In the genomic region with DNA sequence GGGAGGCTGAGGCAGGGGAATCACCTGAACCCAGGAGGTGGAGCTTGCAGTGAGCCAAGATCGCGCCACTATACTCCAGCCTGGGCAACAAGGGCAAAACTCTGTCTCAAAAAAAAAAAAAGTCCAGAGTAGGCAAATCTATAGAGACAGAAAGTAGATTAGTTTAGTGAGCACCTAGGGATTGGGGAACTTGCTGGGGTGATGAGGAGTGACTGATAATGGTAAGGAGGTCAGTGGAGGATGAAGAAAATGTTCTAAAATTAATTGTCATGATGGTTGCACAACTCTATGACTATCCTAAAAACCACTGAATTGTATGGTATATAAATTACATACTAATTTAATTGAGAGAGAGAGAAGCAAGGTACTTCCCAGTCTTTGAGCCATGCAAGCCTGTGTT, we compare ENCODE assay signal across 28 cellular contexts. TPM values are rescaled to one million over a fixed set of nuclear protein-coding genes. Genes with fewer than 3 reads are reported as not detected.
"Had no signal": no experiment of that assay in that cellular context is flagged by ENCODE, and none has a peak within 500 bp of the region (broad histone marks: within the 10 kb centered on the region; RNA-seq: fewer than 3 reads in every experiment).

No MANE protein-coding gene starts in this region.

- H3K27me3 Mint-ChIP-seq: activated CD4-positive, alpha-beta T cell treated with anti-CD3 and anti-CD28 coated beads for 36 hours; activated naive CD4-positive, alpha-beta T cell treated with anti-CD3 and anti-CD28 coated beads, Interleukin-2, amount 50 U/mL, for 24 hours had no signal

- H3K36me3 Mint-ChIP-seq: activated naive CD4-positive, alpha-beta T cell treated with anti-CD3 and anti-CD28 coated beads, Interleukin-2, amount 50 U/mL, for 24 hours; activated naive CD8-positive, alpha-beta T cell treated with anti-CD3 and anti-CD28 coated beads, Interleukin-2, amount 10 ng/mL, durations not matched to agents 7 days and 5 days had no signal

- H3K4me1 ChIP-seq: ascending aorta, SJSA1 had no signal

- H3K4me3 ChIP-seq: ascending aorta, cardiac muscle cell, SJSA1 had no signal

- H3K9me3 ChIP-seq: ascending aorta, SJSA1, SK-N-SH had no signal

- DNase-seq: activated CD4-positive, alpha-beta T cell treated with anti-CD3 and anti-CD28 coated beads for 36 hours; activated CD4-positive, alpha-beta T cell treated with anti-CD3 and anti-CD28 coated beads, Interleukin-2, amount 10 ng/mL, durations not matched to agents 7 days and 5 days; activated CD4-positive, alpha-beta T cell treated with anti-CD3 and anti-CD28 coated beads, Interleukin-2, amount 50 U/mL, for 48 hours; activated CD8-positive, alpha-beta T cell treated with anti-CD3 and anti-CD28 coated beads, Interleukin-2, amount 10 ng/mL, durations not matched to agents 7 days and 5 days; activated gamma-delta T cell; activated naive CD4-positive, alpha-beta T cell treated with Interleukin-2 at 50 U/mL for 16 hours; activated naive CD8-positive, alpha-beta T cell treated with anti-CD3 and anti-CD28 coated beads, Interleukin-2, amount 10 ng/mL, durations not matched to agents 7 days and 5 days; activated T-cell treated with anti-CD3 and anti-CD28 coated beads, Interleukin-2, amount 50 U/mL, for 24 hours; MM.1S; MV-4-11; NCI-H1092; NCI-H1436 treated with DMSO at 0.1 percent for 48 hours; NCI-H2029; NCI-H524 treated with DMSO at 0.1 percent for 48 hours; SHP77 treated with DMSO at 0.1 percent for 48 hours; SK-N-SH had no signal

- H3K9me3 Mint-ChIP-seq: activated CD4-positive, alpha-beta T cell treated with anti-CD3 and anti-CD28 coated beads, Interleukin-2, amount 10 ng/mL, durations not matched to agents 7 days and 5 days; activated naive CD8-positive, alpha-beta T cell treated with anti-CD3 and anti-CD28 coated beads, Interleukin-2, amount 10 ng/mL, durations not matched to agents 7 days and 5 days; activated T-cell treated with anti-CD3 and anti-CD28 coated beads, Interleukin-2, amount 50 U/mL, for 24 hours; central memory CD8-positive, alpha-beta T cell; T-helper 1 cell treated with Interleukin-12 subunit alpha and Interleukin-12 subunit beta and Interleukin-4 antibody, amounts not matched to agents 30 μg/mL and 1 μg/mL, for 36 hours had no signal

- H3K36me3 ChIP-seq: ascending aorta, cardiac muscle cell, SJSA1 had no signal

- ATAC-seq: activated CD4-positive, alpha-beta T cell treated with anti-CD3 and anti-CD28 coated beads for 36 hours; activated CD8-positive, alpha-beta T cell treated with anti-CD3 and anti-CD28 coated beads, Interleukin-2, amount 10 ng/mL, durations not matched to agents 7 days and 5 days; Panc1 had no signal

- H3K27me3 ChIP-seq: ascending aorta, cardiac muscle cell, SJSA1 had no signal

- H3K4me3 Mint-ChIP-seq: activated CD4-positive, alpha-beta T cell treated with anti-CD3 and anti-CD28 coated beads for 36 hours; activated CD4-positive, alpha-beta T cell treated with anti-CD3 and anti-CD28 coated beads, Interleukin-2, amount 10 ng/mL, durations not matched to agents 7 days and 5 days; activated CD8-positive, alpha-beta T cell treated with anti-CD3 and anti-CD28 coated beads, Interleukin-2, amount 10 ng/mL, durations not matched to agents 7 days and 5 days; activated naive CD4-positive, alpha-beta T cell treated with anti-CD3 and anti-CD28 coated beads, Interleukin-2, amount 50 U/mL, for 24 hours; activated naive CD8-positive, alpha-beta T cell treated with anti-CD3 and anti-CD28 coated beads, Interleukin-2, amount 10 ng/mL, durations not matched to agents 7 days and 5 days; activated T-cell treated with anti-CD3 and anti-CD28 coated beads, Interleukin-2, amount 50 U/mL, for 24 hours; central memory CD8-positive, alpha-beta T cell; T-helper 1 cell treated with Interleukin-12 subunit alpha and Interleukin-12 subunit beta and Interleukin-4 antibody, amounts not matched to agents 30 μg/mL and 1 μg/mL, for 36 hours; T-helper 2 cell treated with Interferon-gamma antibody and Interleukin-4, amounts not matched to agents 5 μg/mL and 100 μg/mL, for 36 hours had no signal

- H3K27ac Mint-ChIP-seq: activated CD4-positive, alpha-beta T cell treated with anti-CD3 and anti-CD28 coated beads for 36 hours; activated CD4-positive, alpha-beta T cell treated with anti-CD3 and anti-CD28 coated beads, Interleukin-2, amount 10 ng/mL, durations not matched to agents 7 days and 5 days; activated CD8-positive, alpha-beta T cell treated with anti-CD3 and anti-CD28 coated beads, Interleukin-2, amount 10 ng/mL, durations not matched to agents 7 days and 5 days; activated naive CD4-positive, alpha-beta T cell treated with anti-CD3 and anti-CD28 coated beads, Interleukin-2, amount 50 U/mL, for 24 hours; activated naive CD8-positive, alpha-beta T cell treated with anti-CD3 and anti-CD28 coated beads, Interleukin-2, amount 10 ng/mL, durations not matched to agents 7 days and 5 days; activated T-cell treated with anti-CD3 and anti-CD28 coated beads, Interleukin-2, amount 50 U/mL, for 24 hours; activated T-helper 2 cell treated with anti-CD3 and anti-CD28 coated beads, Interferon-gamma antibody, Interleukin-2, Interleukin-4, amounts not matched to agents 10 μg/mL and 5 μg/mL and 100 μg/mL, durations not matched to agents 14 hours and 24 hours and 36 hours; T-helper 1 cell treated with Interleukin-12 subunit alpha and Interleukin-12 subunit beta and Interleukin-4 antibody, amounts not matched to agents 30 μg/mL and 1 μg/mL, for 36 hours; T-helper 2 cell treated with Interferon-gamma antibody and Interleukin-4, amounts not matched to agents 5 μg/mL and 100 μg/mL, for 36 hours had no signal

- H3K4me1 Mint-ChIP-seq: activated CD4-positive, alpha-beta T cell treated with anti-CD3 and anti-CD28 coated beads for 36 hours; activated CD4-positive, alpha-beta T cell treated with anti-CD3 and anti-CD28 coated beads, Interleukin-2, amount 10 ng/mL, durations not matched to agents 7 days and 5 days; activated naive CD8-positive, alpha-beta T cell treated with anti-CD3 and anti-CD28 coated beads, Interleukin-2, amount 10 ng/mL, durations not matched to agents 7 days and 5 days; central memory CD8-positive, alpha-beta T cell had no signal

- H3K27ac ChIP-seq: ascending aorta, cardiac muscle cell, SJSA1 had no signal

RNA-seq across cellular contexts. Expression of a gene that starts 27.8 kb away (rescaled TPM):
- total RNA-seq: activated CD4-positive, alpha-beta T cell treated with anti-CD3 and anti-CD28 coated beads for 36 hours; activated CD4-positive, alpha-beta T cell treated with anti-CD3 and anti-CD28 coated beads, Interleukin-2, amount 10 ng/mL, durations not matched to agents 7 days and 5 days; activated CD8-positive, alpha-beta T cell treated with anti-CD3 and anti-CD28 coated beads, Interleukin-2, amount 10 ng/mL, durations not matched to agents 7 days and 5 days; activated naive CD8-positive, alpha-beta T cell treated with anti-CD3 and anti-CD28 coated beads, Interleukin-2, amount 10 ng/mL, durations not matched to agents 7 days and 5 days; activated T-helper 2 cell treated with anti-CD3 and anti-CD28 coated beads, Interferon-gamma antibody, Interleukin-2, Interleukin-4, amounts not matched to agents 10 μg/mL and 5 μg/mL and 100 μg/mL, durations not matched to agents 14 hours and 24 hours and 36 hours; ascending aorta; chondrocyte; NCI-H460; SJSA1 had no signal
- polyA plus RNA-seq: adipose tissue, SK-N-SH had no signal
